16 cellular contexts compared by ENCODE assay signal in genomic region chr20:24651973-24652340, GRCh38.
A peak's percentile ranks its signal among the peaks of the same experiment; 100 is the strongest.
DNase-seq lines count a peak whose midpoint lies in the region; ATAC-seq and TF ChIP-seq lines count a peak whose summit lies in the region.
"Had no signal": no experiment of that assay in that cellular context is flagged by ENCODE, and none has a peak within 500 bp of the region (broad histone marks: within the 10 kb centered on the region; RNA-seq: fewer than 3 reads in every experiment).

No MANE protein-coding gene starts in this region.

- H3K23ac ChIP-seq in IMR-90 (ENCODE audit: low read depth, low read length): 0 out of 2 replicates have a peak overlapping the region, but pooled peaks have one; percentile 42

- peaks cover 16 to 17% of the 10 kb centered on the region in 2 donors for H3K4me1 Mint-ChIP-seq in stimulated activated naive B cell treated with anti-CD40 and anti-IgM and Interleukin-4, amounts not matched to agents 10 μg/mL and 1 μg/mL and 100 μg/mL, for 72 hours
- peaks cover 7% of the 10 kb centered on the region for H3K4me1 Mint-ChIP-seq in endodermal cell

- intact Hi-C loops in IMR-90 (cut with micrococcal nuclease): loop anchor here (2.0 kb wide), 1 partner anchor 21 kb away; no protein-coding TSS in a partner anchor

- peak overlapping the region; percentile 92 for H3K4ac ChIP-seq in IMR-90 (ENCODE audit: low read depth, low read length)

- H2AFZ ChIP-seq in IMR-90 (replicated peaks; ENCODE audit: low read length, poor library complexity) (peak overlapping the region; percentile 58), osteoblast (ENCODE audit: low read length) (peak overlapping the region; percentile 32)

- H2BK20ac ChIP-seq in IMR-90 (ENCODE audit: low read depth, low read length): peak overlapping the region; percentile 88

- peak overlapping the region; percentile 26; the same call in 1 of the 2 replicates for H4K5ac ChIP-seq in IMR-90 (ENCODE audit: low read depth, low read length)

- H3K56ac ChIP-seq in IMR-90 (ENCODE audit: extremely low read depth, insufficient read depth, low read length): peak overlapping the region; percentile 24; the same call in 1 of the 2 replicates

- H4K8ac ChIP-seq in IMR-90 (ENCODE audit: low read depth in 2 of 2, low read length in 2 of 2): peak overlapping the region in 1 of 2 experiments; percentile 80; a peak in 2 of 4 replicates

- H3K36me3 Mint-ChIP-seq in stimulated activated naive B cell treated with anti-CD40 and anti-IgM and Interleukin-4, amounts not matched to agents 10 μg/mL and 1 μg/mL and 100 μg/mL, for 72 hours: no peaks in the 10 kb centered on the region
- no peaks in the 10 kb centered on the region for H3K36me3 Mint-ChIP-seq in endodermal cell (ENCODE audit: low read depth)

- in situ Hi-C loops in IMR-90 (cut with MboI; ENCODE audit: low sequenced_read_pairs): no loop called here

- TF ChIP-seq POLR2A in IMR-90 (IDR thresholded peaks at IDR 0.05; ENCODE audit: low read depth, low read length): no peak

- H3K4me1 ChIP-seq in IMR-90 (ENCODE audit: control insufficient read depth, insufficient read depth, low read length) (peaks cover 22% of the 10 kb centered on the region), adipocyte (ENCODE audit: control insufficient read depth, insufficient read depth, low read length) (peaks cover 40% of the 10 kb centered on the region), osteoblast (ENCODE audit: insufficient read depth, low read length) (peaks cover 52% of the 10 kb centered on the region), endodermal cell (ENCODE audit: control insufficient read depth, insufficient read depth, low read length) (no peaks in the 10 kb centered on the region)

- H3K9me3 Mint-ChIP-seq in stimulated activated naive B cell treated with anti-CD40 and anti-IgM and Interleukin-4, amounts not matched to agents 10 μg/mL and 1 μg/mL and 100 μg/mL, for 72 hours: no peaks in the 10 kb centered on the region
- no peaks in the 10 kb centered on the region for H3K9me3 Mint-ChIP-seq in endodermal cell
- H3K9me3 Mint-ChIP-seq: CD4-positive, alpha-beta T cell had no signal

- ATAC-seq in IMR-90 (ENCODE audit: low read depth): no peak
- no peak for ATAC-seq in stimulated activated naive B cell treated with anti-CD40 and anti-IgM and Interleukin-4, amounts not matched to agents 10 μg/mL and 1 μg/mL and 100 μg/mL, for 72 hours (replicated peaks)

- 82% methylated on average over 3 of the region's 4 CpGs; no CpG with 5 or more reads in 1 of the 2 experiments for WGBS in IMR-90 (ENCODE audit: extremely low coverage in 2 of 2, insufficient read length in 1 of 2), 2 experiments
- WGBS in endodermal cell (ENCODE audit: insufficient coverage in 1 of 2, insufficient read length in 1 of 2), 2 experiments: 88 to 91% methylated on average over 4 of the region's 4 CpGs

- H3K27ac ChIP-seq in AG04450 (ENCODE audit: low read depth, low read length): peak overlapping the region; percentile 86
- peak overlapping the region; percentile 70 for H3K27ac ChIP-seq in IMR-90 (ENCODE audit: insufficient read depth, low read length)
- peak overlapping the region; percentile 87 for H3K27ac ChIP-seq in osteoblast (ENCODE audit: low read depth, low read length)
- no peak overlapping the region for H3K27ac ChIP-seq in endodermal cell (ENCODE audit: low read depth, low read length)

- no peaks in the 10 kb centered on the region; the same call in 1 of the 2 replicates for H3K9me3 ChIP-seq in AG04450 (ENCODE audit: control insufficient read depth, insufficient read depth, low read length)
- no peaks in the 10 kb centered on the region for H3K9me3 ChIP-seq in IMR-90 (ENCODE audit: control insufficient read depth, insufficient read depth, low read length)
- peaks cover 8% of the 10 kb centered on the region for H3K9me3 ChIP-seq in adipocyte (ENCODE audit: control insufficient read depth, low read length)
- H3K9me3 ChIP-seq in osteoblast (ENCODE audit: low read depth, low read length): no peaks in the 10 kb centered on the region
- no peaks in the 10 kb centered on the region for H3K9me3 ChIP-seq in endodermal cell (ENCODE audit: control insufficient read depth, low read length)

- no TSS peak for BruUV-seq in IMR-90 (replicated peaks; lab: Mats Ljungman, UMichigan)

- H3K14ac ChIP-seq in IMR-90 (replicated peaks; ENCODE audit: low read depth, low read length): peak overlapping the region; percentile 64

- no peak overlapping the region for H3K4me3 Mint-ChIP-seq in stimulated activated naive B cell treated with anti-CD40 and anti-IgM and Interleukin-4, amounts not matched to agents 10 μg/mL and 1 μg/mL and 100 μg/mL, for 72 hours
- no peak overlapping the region for H3K4me3 Mint-ChIP-seq in endodermal cell
- H3K4me3 Mint-ChIP-seq: CD4-positive, alpha-beta T cell had no signal

- peaks cover 2% of the 10 kb centered on the region for H3K27me3 ChIP-seq in AG04450 (ENCODE audit: control insufficient read depth, insufficient read depth, low read length)
- H3K27me3 ChIP-seq in IMR-90 (ENCODE audit: control insufficient read depth, insufficient read depth, low read length): 0 out of 2 replicates have a peak, but pooled peaks cover 5% of the 10 kb centered on the region
- H3K27me3 ChIP-seq in adipocyte (replicated peaks; ENCODE audit: control insufficient read depth, insufficient read depth, low read length): no peaks in the 10 kb centered on the region
- no peaks in the 10 kb centered on the region for H3K27me3 ChIP-seq in osteoblast (ENCODE audit: insufficient read depth, low read length)
- H3K27me3 ChIP-seq in endodermal cell (ENCODE audit: control insufficient read depth, insufficient read depth, low read length, poor library complexity, severe bottlenecking): no peaks in the 10 kb centered on the region

- no peak overlapping the region for H2AK9ac ChIP-seq in IMR-90 (replicated peaks; ENCODE audit: low read depth, low read length, poor library complexity)

- no peak overlapping the region for H3K27ac Mint-ChIP-seq in stimulated activated naive B cell treated with anti-CD40 and anti-IgM and Interleukin-4, amounts not matched to agents 10 μg/mL and 1 μg/mL and 100 μg/mL, for 72 hours
- no peak overlapping the region for H3K27ac Mint-ChIP-seq in endodermal cell
- H3K27ac Mint-ChIP-seq: CD4-positive, alpha-beta T cell had no signal

- peak overlapping the region; percentile 79 for H4K91ac ChIP-seq in IMR-90 (ENCODE audit: insufficient read depth, low read depth, low read length)

- no peaks in the 10 kb centered on the region for H3K79me1 ChIP-seq in IMR-90 (ENCODE audit: low read depth in 1 of 2, low read length in 2 of 2)

- H3K9ac ChIP-seq in IMR-90 (ENCODE audit: low read depth, low read length) (no peak overlapping the region), adipocyte (ENCODE audit: low read length) (peak overlapping the region; percentile 53), endodermal cell (ENCODE audit: extremely low read depth, low read length, poor library complexity, severe bottlenecking) (no peak overlapping the region)

- no peak overlapping the region for H3K4me2 ChIP-seq in IMR-90 (ENCODE audit: low read depth, low read length)
- H3K4me2 ChIP-seq in osteoblast (ENCODE audit: insufficient read depth, low read length): peak overlapping the region; percentile 67

- TF ChIP-seq CTCF in AG04450 (IDR thresholded peaks at IDR 0.05; ENCODE audit: low read depth, low read length): no peak
- no peak for TF ChIP-seq CTCF in IMR-90 (conservative IDR thresholded peaks at IDR 0.05; ENCODE audit: low read depth, low read length)
- TF ChIP-seq CTCF in osteoblast (IDR thresholded peaks at IDR 0.05; ENCODE audit: extremely low read depth, low read depth, low read length): no peak
- TF ChIP-seq CTCF in endodermal cell (conservative IDR thresholded peaks at IDR 0.05): no peak

- peak overlapping the region; percentile 31; the same call in 2 of the 3 replicates for H2BK15ac ChIP-seq in IMR-90 (ENCODE audit: low read depth, low read length)

- H3K79me2 ChIP-seq in osteoblast (ENCODE audit: insufficient read depth, low read length): no peaks in the 10 kb centered on the region

- peaks cover 19% of the 10 kb centered on the region; the same call in 1 of the 2 replicates for H3K9me1 ChIP-seq in IMR-90 (ENCODE audit: insufficient read depth, low read length)

- peak overlapping the region; percentile 60 for H2AK5ac ChIP-seq in IMR-90 (ENCODE audit: low read depth, low read length)

- dilution Hi-C loops in IMR-90 (cut with HindIII; ENCODE audit: low sequenced_read_pairs, unreplicated experiment): no loop called here

- peak overlapping the region; percentile 84 for H2BK5ac ChIP-seq in IMR-90 (ENCODE audit: low read depth, low read length, poor library complexity, severe bottlenecking)

- H4K20me1 ChIP-seq in IMR-90 (ENCODE audit: insufficient read depth, low read length): peaks cover 4% of the 10 kb centered on the region; the same call in 1 of the 2 replicates
- H4K20me1 ChIP-seq in osteoblast (ENCODE audit: insufficient read depth, low read length): no peaks in the 10 kb centered on the region

- no peak for TF ChIP-seq RAD21 in IMR-90 (IDR thresholded peaks at IDR 0.05; ENCODE audit: low read length)

- CTCF ChIA-PET in AG04450 (lab: Charles Lee) (no interaction called here), IMR-90 (lab: Yijun Ruan, JAX) (interaction anchor here (0.5 kb wide), 1 partner anchor 118 kb away, joined by 3 read pairs; no protein-coding TSS in a partner anchor)

- POLR2A ChIA-PET in AG04450 (lab: Yijun Ruan, JAX): interaction anchor here (1.8 to 2.5 kb wide), 2 partner anchors 17 to 21 kb away, joined by 10 to 11 read pairs; no protein-coding TSS in a partner anchor
- POLR2A ChIA-PET in IMR-90 (lab: Charles Lee; ENCODE audit: unreplicated experiment): no interaction called here

- H3K27me3 Mint-ChIP-seq in stimulated activated naive B cell treated with anti-CD40 and anti-IgM and Interleukin-4, amounts not matched to agents 10 μg/mL and 1 μg/mL and 100 μg/mL, for 72 hours: peaks cover 4% of the 10 kb centered on the region in 2 donors
- no peaks in the 10 kb centered on the region for H3K27me3 Mint-ChIP-seq in endodermal cell (ENCODE audit: insufficient read depth)
- H3K27me3 Mint-ChIP-seq: CD4-positive, alpha-beta T cell had no signal

- H3K4me3 ChIP-seq in AG04450 (ENCODE audit: low read depth, low read length): no peak overlapping the region
- no peak overlapping the region for H3K4me3 ChIP-seq in IMR-90 (ENCODE audit: insufficient read depth, low read depth, low read length)
- no peak overlapping the region for H3K4me3 ChIP-seq in adipocyte (ENCODE audit: low read length)
- H3K4me3 ChIP-seq in osteoblast (ENCODE audit: insufficient read depth, low read length): no peak overlapping the region
- H3K4me3 ChIP-seq in endodermal cell (ENCODE audit: low read length): no peak overlapping the region

- DNase-seq in AG04450 (ENCODE audit: low read depth, low spot score) (no peak), IMR-90 (no peak), adipocyte (ENCODE audit: low read depth) (no peak), osteoblast (ENCODE audit: insufficient read length, low spot score, missing footprints) (no peak), DMS53 (lab: John Stamatoyannopoulos, UW) (no peak), NCI-H146 (lab: John Stamatoyannopoulos, UW) (no peak), endodermal cell (no peak)
- no peak for DNase-seq in stimulated activated naive B cell treated with anti-CD40 and anti-IgM and Interleukin-4, amounts not matched to agents 10 μg/mL and 1 μg/mL and 100 μg/mL, for 72 hours
- DNase-seq: ACHN; Calu3; CD4-positive, alpha-beta T cell; DMS79 treated with DMSO at 0.1 percent for 48 hours; NCI-H1092; NCI-H1694; NCI-H2227 treated with DMSO at 0.1 percent for 48 hours; SHP77 treated with DMSO at 0.1 percent for 48 hours had no signal

- H3K36me3 ChIP-seq in IMR-90 (ENCODE audit: control insufficient read depth, insufficient read depth, low read length) (no peaks in the 10 kb centered on the region), adipocyte (ENCODE audit: control insufficient read depth, insufficient read depth, low read length, severe bottlenecking) (no peaks in the 10 kb centered on the region), osteoblast (ENCODE audit: insufficient read depth, low read length) (no peaks in the 10 kb centered on the region), endodermal cell (ENCODE audit: control insufficient read depth, insufficient read depth, low read length) (no peaks in the 10 kb centered on the region)

- peak overlapping the region; percentile 91 for H2BK120ac ChIP-seq in IMR-90 (ENCODE audit: low read depth, low read length)

- H3K18ac ChIP-seq in IMR-90 (ENCODE audit: low read depth, low read length): peak overlapping the region; percentile 38
